25 cellular contexts compared by ENCODE assay signal in genomic region chr6:485655-486054, GRCh38.
"Had no signal": no experiment of that assay in that cellular context is flagged by ENCODE, and none has a peak within 500 bp of the region (broad histone marks: within the 10 kb centered on the region; RNA-seq: fewer than 3 reads in every experiment).

No MANE protein-coding gene starts in this region.

- H3K4me1 Mint-ChIP-seq: neural crest cell had no signal

- H3K27me3 ChIP-seq: adrenal gland, ascending aorta, brain microvascular endothelial cell, esophagus squamous epithelium, gastrocnemius medialis, left lung, right lobe of liver, SJCRH30, thyroid gland had no signal

- H3K9me3 Mint-ChIP-seq: central memory CD8-positive, alpha-beta T cell; neural crest cell; T-cell had no signal

- DNase-seq: activated CD4-positive, alpha-beta T cell treated with anti-CD3 and anti-CD28 coated beads, Interleukin-2, amount 50 U/mL, for 4 hours; activated CD4-positive, CD25-positive, alpha-beta regulatory T cell treated with anti-CD3 and anti-CD28 coated beads, Interleukin-2, amount 50 U/mL, for 72 hours; activated gamma-delta T cell treated with Interleukin-2 at 50 U/mL for 16 hours; activated T-cell treated with anti-CD3 and anti-CD28 coated beads, Interleukin-2, amount 50 U/mL, for 1 hour; adrenal gland; brain microvascular endothelial cell; esophagus squamous epithelium; gastrocnemius medialis; hippocampal formation; kidney glomerular epithelial cell; naive thymus-derived CD4-positive, alpha-beta T cell; occipital lobe; right lobe of liver; SJCRH30; stimulated activated CD4-positive, alpha-beta T cell treated with anti-CD3 and anti-CD28 coated beads, Interleukin-1b, Interleukin-23, amount 100 ng/mL, for 48 hours; T-cell; thyroid gland had no signal

- H3K27me3 Mint-ChIP-seq: central memory CD8-positive, alpha-beta T cell; naive thymus-derived CD4-positive, alpha-beta T cell; T-cell had no signal

- H3K9me3 ChIP-seq: adrenal gland, esophagus squamous epithelium, gastrocnemius medialis, left lung, right lobe of liver, SJCRH30, thyroid gland had no signal

- H3K4me3 ChIP-seq: adrenal gland, ascending aorta, esophagus squamous epithelium, gastrocnemius medialis, left lung, lung, right lobe of liver, SJCRH30, skin epidermis, thyroid gland had no signal

- ATAC-seq: gastrocnemius medialis; left lung; naive thymus-derived CD4-positive, alpha-beta T cell; right lobe of liver; T-cell had no signal

- H3K36me3 ChIP-seq: adrenal gland, SJCRH30 had no signal

- H3K27ac ChIP-seq: adrenal gland, ascending aorta, brain microvascular endothelial cell, esophagus squamous epithelium, gastrocnemius medialis, left lung, right lobe of liver, SJCRH30, skin epidermis, thyroid gland, VCaP had no signal

- H3K4me1 ChIP-seq: adrenal gland, ascending aorta, gastrocnemius medialis, left lung, right lobe of liver, SJCRH30, thyroid gland had no signal

- H3K27ac Mint-ChIP-seq: T-cell; T-helper 2 cell treated with Interferon-gamma antibody and Interleukin-4, amounts not matched to agents 5 μg/mL and 100 μg/mL, for 36 hours had no signal

- H3K4me3 Mint-ChIP-seq: central memory CD8-positive, alpha-beta T cell; naive thymus-derived CD4-positive, alpha-beta T cell; neural crest cell; T-cell; T-helper 2 cell treated with Interferon-gamma antibody and Interleukin-4, amounts not matched to agents 5 μg/mL and 100 μg/mL, for 36 hours had no signal
